ENCODE assay signal across 1 cellular context in genomic region chr7:80039255-80039884, GRCh38.
TF ChIP-seq lines count a peak whose summit lies in the region.

No MANE protein-coding gene starts in this region.

TF ChIP-seq in GM23338, 12 proteins besides CTCF, POLR2A, EP300 and RAD21:
- TF ChIP-seq EZH2 (IDR thresholded peaks at IDR 0.05; ENCODE audit: low read depth, unreplicated experiment) (no peak), STAT1 (IDR thresholded peaks at IDR 0.05; ENCODE audit: unreplicated experiment) (no peak), NANOG (IDR thresholded peaks at IDR 0.05; ENCODE audit: borderline replicate concordance) (no peak), CREB1 (CRISPR knock-in tag; IDR thresholded peaks at IDR 0.05; ENCODE audit: low read depth) (no peak), ZNF114 (CRISPR knock-in tag; IDR thresholded peaks at IDR 0.05) (no peak), ZNF331 (CRISPR knock-in tag; IDR thresholded peaks at IDR 0.05; ENCODE audit: low read depth) (no peak), JUNB (IDR thresholded peaks at IDR 0.05; ENCODE audit: unreplicated experiment) (no peak), REST (IDR thresholded peaks at IDR 0.05; ENCODE audit: unreplicated experiment) (no peak), ZNF462 (CRISPR knock-in tag; IDR thresholded peaks at IDR 0.05) (no peak), EZH2phosphoT487 (IDR thresholded peaks at IDR 0.05; ENCODE audit: unreplicated experiment) (no peak), POLR2AphosphoS5 (IDR thresholded peaks at IDR 0.05; ENCODE audit: low read depth) (no peak), ETS1 (IDR thresholded peaks at IDR 0.05) (no peak)
